1 cellular context compared by ENCODE assay signal in the genomic region with DNA sequence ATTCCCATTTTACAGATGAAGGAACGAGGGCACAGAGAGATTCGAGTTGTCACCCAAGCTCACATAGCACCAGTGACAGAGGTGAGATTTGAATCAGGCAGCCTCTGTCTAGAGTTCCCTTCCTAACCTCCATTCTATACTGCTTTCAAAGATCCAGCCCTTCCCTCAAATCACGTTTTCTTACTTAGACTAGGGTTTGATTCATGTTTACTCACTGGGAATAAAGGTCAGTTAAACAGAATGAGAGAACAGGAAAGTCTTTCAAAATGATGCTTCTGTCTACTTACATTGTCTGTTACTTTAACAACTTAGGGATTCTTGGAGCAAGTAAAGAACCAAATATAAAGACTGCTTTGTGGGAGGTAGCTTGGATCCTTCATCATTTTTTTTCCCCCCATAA.
TF ChIP-seq lines count a peak whose summit lies in the region.

No MANE protein-coding gene starts in this region.

TF ChIP-seq in HepG2, 621 proteins besides CTCF, POLR2A, EP300 and RAD21:
- TF ChIP-seq, protein P1, sequence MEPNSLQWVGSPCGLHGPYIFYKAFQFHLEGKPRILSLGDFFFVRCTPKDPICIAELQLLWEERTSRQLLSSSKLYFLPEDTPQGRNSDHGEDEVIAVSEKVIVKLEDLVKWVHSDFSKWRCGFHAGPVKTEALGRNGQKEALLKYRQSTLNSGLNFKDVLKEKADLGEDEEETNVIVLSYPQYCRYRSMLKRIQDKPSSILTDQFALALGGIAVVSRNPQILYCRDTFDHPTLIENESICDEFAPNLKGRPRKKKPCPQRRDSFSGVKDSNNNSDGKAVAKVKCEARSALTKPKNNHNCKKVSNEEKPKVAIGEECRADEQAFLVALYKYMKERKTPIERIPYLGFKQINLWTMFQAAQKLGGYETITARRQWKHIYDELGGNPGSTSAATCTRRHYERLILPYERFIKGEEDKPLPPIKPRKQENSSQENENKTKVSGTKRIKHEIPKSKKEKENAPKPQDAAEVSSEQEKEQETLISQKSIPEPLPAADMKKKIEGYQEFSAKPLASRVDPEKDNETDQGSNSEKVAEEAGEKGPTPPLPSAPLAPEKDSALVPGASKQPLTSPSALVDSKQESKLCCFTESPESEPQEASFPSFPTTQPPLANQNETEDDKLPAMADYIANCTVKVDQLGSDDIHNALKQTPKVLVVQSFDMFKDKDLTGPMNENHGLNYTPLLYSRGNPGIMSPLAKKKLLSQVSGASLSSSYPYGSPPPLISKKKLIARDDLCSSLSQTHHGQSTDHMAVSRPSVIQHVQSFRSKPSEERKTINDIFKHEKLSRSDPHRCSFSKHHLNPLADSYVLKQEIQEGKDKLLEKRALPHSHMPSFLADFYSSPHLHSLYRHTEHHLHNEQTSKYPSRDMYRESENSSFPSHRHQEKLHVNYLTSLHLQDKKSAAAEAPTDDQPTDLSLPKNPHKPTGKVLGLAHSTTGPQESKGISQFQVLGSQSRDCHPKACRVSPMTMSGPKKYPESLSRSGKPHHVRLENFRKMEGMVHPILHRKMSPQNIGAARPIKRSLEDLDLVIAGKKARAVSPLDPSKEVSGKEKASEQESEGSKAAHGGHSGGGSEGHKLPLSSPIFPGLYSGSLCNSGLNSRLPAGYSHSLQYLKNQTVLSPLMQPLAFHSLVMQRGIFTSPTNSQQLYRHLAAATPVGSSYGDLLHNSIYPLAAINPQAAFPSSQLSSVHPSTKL (CRISPR knock-in tag; IDR thresholded peaks at IDR 0.05) = 0 out of 2 replicates have a peak, but pooled peaks have one; percentile 16
- TF ChIP-seq FOXA3 (CRISPR knock-in tag; IDR thresholded peaks at IDR 0.05) (peak; percentile 44; the same call in 1 of the 2 replicates), ZNF629 (CRISPR knock-in tag; conservative IDR thresholded peaks at IDR 0.05) (0 out of 2 replicates have a peak, but pooled peaks have one; percentile 20), GFI1 (CRISPR knock-in tag; IDR thresholded peaks at IDR 0.05; ENCODE audit: borderline replicate concordance) (peak; percentile 76), SMAD1 (CRISPR knock-in tag; IDR thresholded peaks at IDR 0.05; ENCODE audit: borderline replicate concordance, low read depth) (no peak)
